ENCODE assay signal across 32 cellular contexts in the genomic region with DNA sequence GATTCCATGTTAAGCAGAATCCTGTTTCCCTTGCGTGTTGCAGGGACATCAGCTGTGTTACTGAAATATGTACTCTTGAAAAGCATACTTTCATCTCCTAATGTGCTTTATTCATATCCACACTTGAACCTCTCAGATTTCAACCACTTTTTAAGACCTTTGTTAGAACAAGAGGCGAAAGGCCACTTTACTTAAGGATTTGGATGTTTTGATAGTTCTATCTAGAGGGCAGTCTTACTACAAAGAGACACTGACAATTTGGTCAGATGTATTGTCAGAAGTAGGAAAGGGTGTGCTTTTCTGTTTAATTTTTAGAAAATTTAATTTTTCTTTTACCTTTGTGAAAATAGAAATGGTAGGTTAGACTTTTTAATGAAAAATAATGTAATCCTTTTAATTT.
DNase-seq lines count a peak whose midpoint lies in the region; ATAC-seq, FAIRE-seq and TF ChIP-seq lines count a peak whose summit lies in the region.
"Had no signal": no experiment of that assay in that cellular context is flagged by ENCODE, and none has a peak within 500 bp of the region (broad histone marks: within the 10 kb centered on the region; RNA-seq: fewer than 3 reads in every experiment).

No MANE protein-coding gene starts in this region.

- H3K4me3 ChIP-seq in SK-N-SH (ENCODE audit: low read depth in 2 of 2, low read length in 1 of 2) (no peak overlapping the region), keratinocyte (ENCODE audit: control insufficient read depth in 2 of 3, extremely low read depth in 1 of 3, insufficient read depth in 2 of 3, low read depth in 1 of 3, low read length in 3 of 3) (no peak overlapping the region)

- peak overlapping the region; percentile 69 for H3K27ac Mint-ChIP-seq in osteocyte (ENCODE audit: unreplicated experiment)
- H3K27ac Mint-ChIP-seq: CD8-positive, alpha-beta memory T cell; IgD-negative memory B cell had no signal

- ATAC-seq in SK-N-SH treated with all-trans-retinoic acid at 6 μM for 48 hours: peak; percentile 42; the same call in 2 of the 3 replicates
- ATAC-seq in left colon: no peak
- ATAC-seq: HCT116, Panc1 had no signal

- no peaks in the 10 kb centered on the region for H3K9me3 ChIP-seq in SK-N-SH
- no peaks in the 10 kb centered on the region for H3K9me3 ChIP-seq in keratinocyte (ENCODE audit: control insufficient read depth, low read depth, low read length)
- H3K9me3 ChIP-seq: BE2C had no signal

- H3K9ac ChIP-seq in SK-N-SH (no peak overlapping the region), keratinocyte (ENCODE audit: control insufficient read depth, extremely low read depth, insufficient read depth, low read length) (no peak overlapping the region)
- H3K9ac ChIP-seq: KMS-11 had no signal

- no peaks in the 10 kb centered on the region for H4K20me1 ChIP-seq in SK-N-SH (ENCODE audit: insufficient read depth)
- no peaks in the 10 kb centered on the region for H4K20me1 ChIP-seq in keratinocyte (ENCODE audit: control insufficient read depth, extremely low read depth, insufficient read depth, low read length)

- CTCF ChIA-PET in SK-N-SH (lab: Yijun Ruan, JAX): no interaction called here

- POLR2A ChIA-PET in SK-N-SH (lab: Yijun Ruan, JAX): no interaction called here

- no peak for TF ChIP-seq CTCF in SK-N-SH (IDR thresholded peaks at IDR 0.05)
- TF ChIP-seq CTCF in keratinocyte (optimal IDR thresholded peaks at IDR 0.05 in 1 of 3, IDR thresholded peaks at IDR 0.05 in 1 of 3, conservative IDR thresholded peaks at IDR 0.05 in 1 of 3; ENCODE audit: extremely low read depth in 1 of 3, insufficient read depth in 2 of 3, low read length in 3 of 3): no peak
- no peak for TF ChIP-seq CTCF in osteocyte (IDR thresholded peaks at IDR 0.05)

- no peak overlapping the region for H3K4me3 Mint-ChIP-seq in osteocyte (ENCODE audit: unreplicated experiment)
- H3K4me3 Mint-ChIP-seq: CD14-positive monocyte; CD8-positive, alpha-beta memory T cell; IgD-negative memory B cell had no signal

- H3K36me3 ChIP-seq in SK-N-SH (replicated peaks in 1 of 2; ENCODE audit: control insufficient read depth in 1 of 2, insufficient read depth in 2 of 2, low read length in 1 of 2) (no peaks in the 10 kb centered on the region), keratinocyte (ENCODE audit: control insufficient read depth in 2 of 2, extremely low read depth in 1 of 2, insufficient read depth in 2 of 2, low read length in 2 of 2) (no peaks in the 10 kb centered on the region)
- H3K36me3 ChIP-seq: BE2C had no signal

- H3K79me2 ChIP-seq in SK-N-SH (ENCODE audit: insufficient read depth): no peaks in the 10 kb centered on the region
- H3K79me2 ChIP-seq in keratinocyte (ENCODE audit: control insufficient read depth, insufficient read depth, low read length): no peaks in the 10 kb centered on the region

- H3K36me3 Mint-ChIP-seq in osteocyte (ENCODE audit: unreplicated experiment): peaks cover 13% of the 10 kb centered on the region

- peak overlapping the region in 1 of 2 experiments; percentile 36; a peak in 1 of 4 replicates for H3K27ac ChIP-seq in SK-N-SH (ENCODE audit: low read depth in 2 of 2, low read length in 1 of 2)
- no peak overlapping the region for H3K27ac ChIP-seq in keratinocyte (ENCODE audit: control insufficient read depth, insufficient read depth, low read length)
- H3K27ac ChIP-seq: HL-60, KMS-11, RWPE1 had no signal

- intact Hi-C loops in left colon (cut with DNase I, micrococcal nuclease): no loop called here

- H3K4me2 ChIP-seq in SK-N-SH: no peak overlapping the region
- H3K4me2 ChIP-seq in keratinocyte (ENCODE audit: control insufficient read depth, extremely low read depth, insufficient read depth, low read depth, low read length): peak overlapping the region; percentile 59
- H3K4me2 ChIP-seq: KMS-11 had no signal

- no peaks in the 10 kb centered on the region for H3F3A ChIP-seq in SK-N-SH (replicated peaks; ENCODE audit: insufficient read depth)

- peak; percentile 5 for FAIRE-seq in keratinocyte (lab: Jason Lieb, UNC)
- FAIRE-seq: GM12892, H1 had no signal

- DNase-seq in SK-N-SH (no peak), keratinocyte (ENCODE audit: low read depth, low spot score) (no peak), osteocyte (ENCODE audit: extremely low spot score, unreplicated experiment) (no peak), NCI-H1105 (lab: John Stamatoyannopoulos, UW) (no peak), left colon (no peak), NCI-H510A (lab: John Stamatoyannopoulos, UW) (no peak)
- DNase-seq in activated naive CD4-positive, alpha-beta T cell treated with Interleukin-2 at 50 U/mL for 16 hours: no peak
- DNase-seq: 8988T; ACHN; BE2C; Calu3; CD8-positive, alpha-beta memory T cell; DMS153; DND-41; NCI-H1048; NCI-H1417 treated with DMSO at 0.1 percent for 48 hours; NCI-H1694 treated with DMSO at 0.1 percent for 48 hours; NCI-H2081; NCI-H446; NCI-H526; NCI-H82; SHP77 treated with DMSO at 0.1 percent for 48 hours had no signal

- dilution Hi-C loops in keratinocyte (cut with MboI; ENCODE audit: extremely low pct_ligation_motif_present, low sequenced_read_pairs): no loop called here

- peaks cover 0 to 13% of the 10 kb centered on the region in 2 experiments; a peak in 2 of 4 replicates for H3K4me1 ChIP-seq in SK-N-SH (ENCODE audit: control insufficient read depth in 1 of 2, insufficient read depth in 2 of 2, low read depth in 1 of 2, low read length in 1 of 2)
- peaks cover 30% of the 10 kb centered on the region for H3K4me1 ChIP-seq in keratinocyte (ENCODE audit: control insufficient read depth, extremely low read depth, insufficient read depth, low read length)

- H2AFZ ChIP-seq in SK-N-SH (ENCODE audit: low read depth) (no peak overlapping the region), keratinocyte (ENCODE audit: control insufficient read depth, low read length) (peak overlapping the region; percentile 56)

- H3K27me3 Mint-ChIP-seq in osteocyte (ENCODE audit: unreplicated experiment): no peaks in the 10 kb centered on the region
- H3K27me3 Mint-ChIP-seq: IgD-negative memory B cell had no signal

- peaks cover 5% of the 10 kb centered on the region for H3K9me3 Mint-ChIP-seq in osteocyte (ENCODE audit: unreplicated experiment)

- H3K4me1 Mint-ChIP-seq in osteocyte (ENCODE audit: unreplicated experiment): peaks cover 56% of the 10 kb centered on the region
- H3K4me1 Mint-ChIP-seq: IgD-negative memory B cell had no signal

- no peaks in the 10 kb centered on the region for H3K27me3 ChIP-seq in SK-N-SH (ENCODE audit: insufficient read depth)
- H3K27me3 ChIP-seq in keratinocyte (ENCODE audit: control insufficient read depth, extremely low read depth, insufficient read depth, low read length): no peaks in the 10 kb centered on the region
- H3K27me3 ChIP-seq: BE2C had no signal

- no peaks in the 10 kb centered on the region for H3K9me2 ChIP-seq in SK-N-SH

- TF ChIP-seq RAD21 in SK-N-SH (IDR thresholded peaks at IDR 0.05; ENCODE audit: low read length): no peak

- WGBS in SK-N-SH (ENCODE audit: low lambda C conversion rate): 85% methylated on average over 2 of the region's 2 CpGs

- H3K9me1 ChIP-seq in keratinocyte (ENCODE audit: control insufficient read depth, extremely low read depth, insufficient read depth, low read length): no peaks in the 10 kb centered on the region

- no peak for TF ChIP-seq EP300 in SK-N-SH (IDR thresholded peaks at IDR 0.05; ENCODE audit: borderline replicate concordance in 1 of 2, low read depth in 1 of 2, low read length in 1 of 2)

TF ChIP-seq in SK-N-SH treated with all-trans-retinoic acid at 6 μM for 48 hours, 23 proteins besides CTCF, POLR2A, EP300 and RAD21 (continues in another document):
- TF ChIP-seq ZNF565 (CRISPR knock-in tag; conservative IDR thresholded peaks at IDR 0.05; ENCODE audit: low read depth) (no peak), ZNF8 (CRISPR knock-in tag; IDR thresholded peaks at IDR 0.05) (no peak), ZFP3 (CRISPR knock-in tag; IDR thresholded peaks at IDR 0.05) (no peak), TCF4 (CRISPR knock-in tag; IDR thresholded peaks at IDR 0.05; ENCODE audit: borderline replicate concordance) (no peak), ISL1 (CRISPR knock-in tag; IDR thresholded peaks at IDR 0.05) (no peak), BACH2 (CRISPR knock-in tag; IDR thresholded peaks at IDR 0.05; ENCODE audit: borderline replicate concordance) (no peak), RARB (CRISPR knock-in tag; IDR thresholded peaks at IDR 0.05) (no peak)
- TF ChIP-seq, protein P1, sequence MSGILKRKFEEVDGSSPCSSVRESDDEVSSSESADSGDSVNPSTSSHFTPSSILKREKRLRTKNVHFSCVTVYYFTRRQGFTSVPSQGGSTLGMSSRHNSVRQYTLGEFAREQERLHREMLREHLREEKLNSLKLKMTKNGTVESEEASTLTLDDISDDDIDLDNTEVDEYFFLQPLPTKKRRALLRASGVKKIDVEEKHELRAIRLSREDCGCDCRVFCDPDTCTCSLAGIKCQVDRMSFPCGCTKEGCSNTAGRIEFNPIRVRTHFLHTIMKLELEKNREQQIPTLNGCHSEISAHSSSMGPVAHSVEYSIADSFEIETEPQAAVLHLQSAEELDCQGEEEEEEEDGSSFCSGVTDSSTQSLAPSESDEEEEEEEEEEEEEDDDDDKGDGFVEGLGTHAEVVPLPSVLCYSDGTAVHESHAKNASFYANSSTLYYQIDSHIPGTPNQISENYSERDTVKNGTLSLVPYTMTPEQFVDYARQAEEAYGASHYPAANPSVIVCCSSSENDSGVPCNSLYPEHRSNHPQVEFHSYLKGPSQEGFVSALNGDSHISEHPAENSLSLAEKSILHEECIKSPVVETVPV (CRISPR knock-in tag; IDR thresholded peaks at IDR 0.05): no peak

TF ChIP-seq in SK-N-SH, 30 proteins besides CTCF, POLR2A, EP300 and RAD21:
- TF ChIP-seq MEF2A (IDR thresholded peaks at IDR 0.05; ENCODE audit: borderline replicate concordance, low read depth) (no peak), RFX5 (IDR thresholded peaks at IDR 0.05; ENCODE audit: low read length) (no peak), NFIC (IDR thresholded peaks at IDR 0.05; ENCODE audit: borderline replicate concordance) (no peak), FOXM1 (IDR thresholded peaks at IDR 0.05; ENCODE audit: low read depth) (no peak)
- TF ChIP-seq, protein P2, sequence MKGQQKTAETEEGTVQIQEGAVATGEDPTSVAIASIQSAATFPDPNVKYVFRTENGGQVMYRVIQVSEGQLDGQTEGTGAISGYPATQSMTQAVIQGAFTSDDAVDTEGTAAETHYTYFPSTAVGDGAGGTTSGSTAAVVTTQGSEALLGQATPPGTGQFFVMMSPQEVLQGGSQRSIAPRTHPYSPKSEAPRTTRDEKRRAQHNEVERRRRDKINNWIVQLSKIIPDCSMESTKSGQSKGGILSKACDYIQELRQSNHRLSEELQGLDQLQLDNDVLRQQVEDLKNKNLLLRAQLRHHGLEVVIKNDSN (IDR thresholded peaks at IDR 0.05; ENCODE audit: borderline replicate concordance, low read depth): no peak
TF ChIP-seq in SK-N-SH: peak in this region for 0.
